Comparison of ENCODE assay signal across 15 cellular contexts in the genomic region with DNA sequence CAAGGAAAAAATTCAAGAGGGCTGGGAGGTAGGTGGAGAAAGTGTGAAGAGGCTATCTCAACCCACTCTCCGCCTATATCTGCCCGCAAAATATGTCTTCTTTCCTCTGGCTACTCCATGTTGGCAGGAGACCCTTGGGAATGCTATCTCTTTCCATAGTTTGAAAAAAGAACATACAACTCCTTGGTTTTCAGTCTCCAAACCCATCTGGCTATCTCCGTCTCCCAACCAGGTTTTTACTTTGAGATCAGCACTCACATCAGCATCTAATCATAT.
DNase-seq lines count a peak whose midpoint lies in the region; ATAC-seq and TF ChIP-seq lines count a peak whose summit lies in the region.
"Had no signal": no experiment of that assay in that cellular context is flagged by ENCODE, and none has a peak within 500 bp of the region (broad histone marks: within the 10 kb centered on the region; RNA-seq: fewer than 3 reads in every experiment).

No MANE protein-coding gene starts in this region.

- no peak overlapping the region for H3K9ac ChIP-seq in mesendoderm (ENCODE audit: low read length)

- H3K9me2 ChIP-seq in GM23338 (ENCODE audit: insufficient read depth), result 0 out of 2 replicates have a peak, but pooled peaks cover 4% of the 10 kb centered on the region

- H3K27me3 ChIP-seq in ACC112 (ENCODE audit: insufficient read depth, low read length) (no peaks in the 10 kb centered on the region), GM23338 (ENCODE audit: insufficient read depth) (no peaks in the 10 kb centered on the region), mesendoderm (ENCODE audit: insufficient read depth, low read length, poor library complexity) (no peaks in the 10 kb centered on the region)
- H3K27me3 ChIP-seq: vagina had no signal

- CTCF ChIA-PET in WTC11 (lab: Charles Lee), result interaction anchor here (1.2 kb wide), 1 partner anchor 157 kb away, joined by 3 read pairs; no protein-coding TSS in a partner anchor

- no CpG with 5 or more reads among the region's 3 CpGs for WGBS in mesendoderm (ENCODE audit: extremely low coverage, insufficient coverage, low lambda C conversion rate)

- peak overlapping the region; percentile 86 for H2BK15ac ChIP-seq in mesendoderm (replicated peaks; ENCODE audit: low read depth)

- no peak for TF ChIP-seq CTCF in GM23338 (conservative IDR thresholded peaks at IDR 0.05; ENCODE audit: low read depth in 2 of 2)
- TF ChIP-seq CTCF in WTC11 (IDR thresholded peaks at IDR 0.05), result no peak

- H3K27me3 Mint-ChIP-seq in GM23338 (ENCODE audit: insufficient read depth, low read depth, poor library complexity) (no peaks in the 10 kb centered on the region), WTC11 (ENCODE audit: low read depth) (no peaks in the 10 kb centered on the region)
- H3K27me3 Mint-ChIP-seq: progenitor cell of endocrine pancreas had no signal

- no peak overlapping the region for H3K4me3 Mint-ChIP-seq in GM23338
- H3K4me3 Mint-ChIP-seq in WTC11, result no peak overlapping the region

- H4K5ac ChIP-seq in mesendoderm (ENCODE audit: low read length), result no peak overlapping the region

- H2BK120ac ChIP-seq in mesendoderm (ENCODE audit: low read depth, low read length), result peak overlapping the region; percentile 93

- H3K27ac Mint-ChIP-seq in GM23338 (peak overlapping the region; percentile 95), WTC11 (0 out of 2 replicates have a peak overlapping the region, but pooled peaks have one; percentile 64)

- H3K36me3 Mint-ChIP-seq in GM23338 (ENCODE audit: low read depth), result no peaks in the 10 kb centered on the region
- H3K36me3 Mint-ChIP-seq in WTC11, result no peaks in the 10 kb centered on the region

- H3K18ac ChIP-seq in mesendoderm (ENCODE audit: low read length), result peak overlapping the region; percentile 85

- H3K27ac ChIP-seq in ACC112 (ENCODE audit: low read depth, low read length) (peak overlapping the region; percentile 96), GM23338 (ENCODE audit: low read depth) (no peak overlapping the region), mesendoderm (ENCODE audit: low read depth, low read length) (peak overlapping the region; percentile 74)
- H3K27ac ChIP-seq: dorsolateral prefrontal cortex, vagina had no signal

- H3K79me2 ChIP-seq in ACC112 (ENCODE audit: control insufficient read depth, insufficient read depth, low read length, unreplicated experiment) (peaks cover 43% of the 10 kb centered on the region), GM23338 (replicated peaks; ENCODE audit: insufficient read depth) (no peaks in the 10 kb centered on the region), mesendoderm (ENCODE audit: control insufficient read depth, insufficient read depth, low read length) (no peaks in the 10 kb centered on the region)

- no peak overlapping the region for H4K8ac ChIP-seq in mesendoderm (ENCODE audit: low read depth, low read length)

- H3K36me3 ChIP-seq in ACC112 (ENCODE audit: insufficient read depth, low read length) (peaks cover 6% of the 10 kb centered on the region; the same call in 1 of the 2 replicates), GM23338 (ENCODE audit: insufficient read depth) (no peaks in the 10 kb centered on the region), mesendoderm (ENCODE audit: control insufficient read depth, insufficient read depth, low read length) (no peaks in the 10 kb centered on the region)
- H3K36me3 ChIP-seq: vagina had no signal

- H3K4me1 Mint-ChIP-seq in GM23338, result peaks cover 20% of the 10 kb centered on the region
- H3K4me1 Mint-ChIP-seq in WTC11, result peaks cover 22% of the 10 kb centered on the region

- H3K9me3 Mint-ChIP-seq in GM23338 (no peaks in the 10 kb centered on the region), WTC11 (no peaks in the 10 kb centered on the region)

- H3K4me3 ChIP-seq in ACC112 (ENCODE audit: low read depth, low read length) (peak overlapping the region; percentile 13), GM23338 (no peak overlapping the region), mesendoderm (ENCODE audit: low read length) (no peak overlapping the region)
- H3K4me3 ChIP-seq: dorsolateral prefrontal cortex, vagina had no signal

- H2BK5ac ChIP-seq in mesendoderm (ENCODE audit: low read length), result peak overlapping the region; percentile 53

- no peaks in the 10 kb centered on the region for H3K79me1 ChIP-seq in mesendoderm (ENCODE audit: low read length)

- no peak for ATAC-seq in GM23338
- ATAC-seq in WTC11, result peak; percentile 33

- H3K23ac ChIP-seq in mesendoderm (ENCODE audit: low read length), result no peak overlapping the region

- peaks cover 56% of the 10 kb centered on the region for H3K4me1 ChIP-seq in ACC112 (ENCODE audit: control insufficient read depth, insufficient read depth, low read length, unreplicated experiment)
- peaks cover 22% of the 10 kb centered on the region for H3K4me1 ChIP-seq in GM23338 (ENCODE audit: insufficient read depth)
- peaks cover 2% of the 10 kb centered on the region for H3K4me1 ChIP-seq in mesendoderm (ENCODE audit: control insufficient read depth, low read depth, low read length)
- H3K4me1 ChIP-seq: vagina had no signal

- H3K56ac ChIP-seq in mesendoderm (ENCODE audit: low read length), result no peak overlapping the region

- peak overlapping the region; percentile 46 for H3K4me2 ChIP-seq in GM23338
- no peak overlapping the region for H3K4me2 ChIP-seq in mesendoderm (ENCODE audit: low read length)

- in situ Hi-C loops in ACHN (cut with HindIII; ENCODE audit: low pct_ligation_motif_present, low pct_unique_long_range_greater_than_20kb, low sequenced_read_pairs), result no loop called here

- H3K4ac ChIP-seq in mesendoderm (ENCODE audit: low read depth, low read length), result no peak overlapping the region

- no peaks in the 10 kb centered on the region for H3F3A ChIP-seq in GM23338 (replicated peaks; ENCODE audit: low read depth)

- H4K20me1 ChIP-seq in GM23338 (replicated peaks; ENCODE audit: insufficient read depth), result no peaks in the 10 kb centered on the region

- DNase-seq in GM23338 (ENCODE audit: low spot score) (no peak), WTC11 (ENCODE audit: low spot score) (no peak), mesendoderm (no peak), ACHN (no peak), cortex of kidney (lab: John Stamatoyannopoulos, UW) (no peak), GOT3 (lab: John Stamatoyannopoulos, UW) (no peak), DMS153 treated with DMSO at 0.1 percent for 48 hours (lab: John Stamatoyannopoulos, UW; ENCODE audit: unreplicated experiment) (no peak)
- DNase-seq: activated effector memory CD4-positive, alpha-beta T cell treated with Interleukin-2 at 50 U/mL for 16 hours; NCI-H187; NCI-H510A; stimulated activated naive CD4-positive, alpha-beta T cell had no signal

- H2AFZ ChIP-seq in ACC112 (ENCODE audit: low read length, unreplicated experiment), result peak overlapping the region; percentile 8
- peak overlapping the region; percentile 70 for H2AFZ ChIP-seq in GM23338

- POLR2A ChIA-PET in WTC11 (lab: Charles Lee), result no interaction called here

- H2AK5ac ChIP-seq in mesendoderm (ENCODE audit: low read length), result no peak overlapping the region

TF ChIP-seq in GM23338, 12 proteins besides CTCF, POLR2A, EP300 and RAD21 (continues in another document):
- TF ChIP-seq JUNB (IDR thresholded peaks at IDR 0.05; ENCODE audit: unreplicated experiment), result no peak

TF ChIP-seq in WTC11, 78 proteins besides CTCF, POLR2A, EP300 and RAD21:
- TF ChIP-seq PRRX2 (CRISPR knock-in tag; IDR thresholded peaks at IDR 0.05), result no peak
- TF ChIP-seq ZBTB21 (CRISPR knock-in tag; IDR thresholded peaks at IDR 0.05; ENCODE audit: borderline replicate concordance), result no peak
- TF ChIP-seq ZNF232 (CRISPR knock-in tag; IDR thresholded peaks at IDR 0.05), result no peak
- no peak for TF ChIP-seq ZNF263 (CRISPR knock-in tag; IDR thresholded peaks at IDR 0.05; ENCODE audit: low read depth)
- TF ChIP-seq ZNF423 (CRISPR knock-in tag; IDR thresholded peaks at IDR 0.05), result no peak
- TF ChIP-seq CREB1 (CRISPR knock-in tag; IDR thresholded peaks at IDR 0.05), result no peak
- TF ChIP-seq CREM (CRISPR knock-in tag; IDR thresholded peaks at IDR 0.05), result no peak
- no peak for TF ChIP-seq NFATC4 (CRISPR knock-in tag; IDR thresholded peaks at IDR 0.05)
